ENCODE assay signal across 15 cellular contexts in genomic region chrX:17854521-17854920, GRCh38. TPM values are rescaled to one million over a fixed set of nuclear protein-coding genes. Genes with fewer than 3 reads are reported as not detected.
"Had no signal": no experiment of that assay in that cellular context is flagged by ENCODE, and none has a peak within 500 bp of the region (broad histone marks: within the 10 kb centered on the region; RNA-seq: fewer than 3 reads in every experiment).

No MANE protein-coding gene starts in this region.

- H3K9me3 Mint-ChIP-seq: activated naive CD8-positive, alpha-beta T cell treated with anti-CD3 and anti-CD28 coated beads, Interleukin-2, amount 50 U/mL, for 24 hours; activated T-helper 17 cell treated with anti-CD3 and anti-CD28 coated beads, Interleukin-2, amount 50 U/mL, for 72 hours; naive thymus-derived CD8-positive, alpha-beta T cell; T-helper 1 cell treated with Interleukin-12 subunit alpha and Interleukin-12 subunit beta and Interleukin-4 antibody, amounts not matched to agents 30 μg/mL and 1 μg/mL, for 36 hours had no signal

- H3K4me3 ChIP-seq: spleen, stomach had no signal

- H3K27ac Mint-ChIP-seq: activated naive CD8-positive, alpha-beta T cell treated with anti-CD3 and anti-CD28 coated beads, Interleukin-2, amount 50 U/mL, for 24 hours; activated T-helper 17 cell treated with anti-CD3 and anti-CD28 coated beads, Interleukin-2, amount 50 U/mL, for 72 hours; naive thymus-derived CD8-positive, alpha-beta T cell; T-helper 1 cell treated with Interleukin-12 subunit alpha and Interleukin-12 subunit beta and Interleukin-4 antibody, amounts not matched to agents 30 μg/mL and 1 μg/mL, for 36 hours had no signal

- DNase-seq: activated CD4-positive, alpha-beta T cell treated with anti-CD3 and anti-CD28 coated beads, Interleukin-2, amount 50 U/mL, for 48 hours; activated naive CD4-positive, alpha-beta T cell treated with Interleukin-2 at 50 U/mL for 16 hours; activated naive CD8-positive, alpha-beta T cell treated with anti-CD3 and anti-CD28 coated beads, Interleukin-2, amount 50 U/mL, for 24 hours; aorta; dermis blood vessel endothelial cell; mammary epithelial cell; naive thymus-derived CD8-positive, alpha-beta T cell; spleen; stomach; WERI-Rb-1 had no signal

- H3K36me3 ChIP-seq: neutrophil, spleen, stomach, WERI-Rb-1 had no signal

- ATAC-seq: activated naive CD8-positive, alpha-beta T cell treated with anti-CD3 and anti-CD28 coated beads, Interleukin-2, amount 50 U/mL, for 24 hours; activated T-helper 17 cell treated with anti-CD3 and anti-CD28 coated beads, Interleukin-2, amount 50 U/mL, for 72 hours; naive thymus-derived CD8-positive, alpha-beta T cell had no signal

- H3K9me3 ChIP-seq: neutrophil, spleen, stomach had no signal

- H3K4me1 Mint-ChIP-seq: activated T-helper 17 cell treated with anti-CD3 and anti-CD28 coated beads, Interleukin-2, amount 50 U/mL, for 72 hours had no signal

- H3K27ac ChIP-seq: neutrophil, spleen, WERI-Rb-1 had no signal

- H3K4me3 Mint-ChIP-seq: activated naive CD8-positive, alpha-beta T cell treated with anti-CD3 and anti-CD28 coated beads, Interleukin-2, amount 50 U/mL, for 24 hours; activated T-helper 17 cell treated with anti-CD3 and anti-CD28 coated beads, Interleukin-2, amount 50 U/mL, for 72 hours; naive thymus-derived CD8-positive, alpha-beta T cell; T-helper 1 cell treated with Interleukin-12 subunit alpha and Interleukin-12 subunit beta and Interleukin-4 antibody, amounts not matched to agents 30 μg/mL and 1 μg/mL, for 36 hours had no signal

- FAIRE-seq: bronchial epithelial cell, urothelium cell line had no signal

- H3K4me1 ChIP-seq: spleen had no signal

RNA-seq across cellular contexts. Expression of gene RAI2, which starts 6.6 kb away (rescaled TPM):
- total RNA-seq: bronchial epithelial cell had no signal
- polyA plus RNA-seq: mammary epithelial cell had no signal
